Comparison of ENCODE assay signal across 8 cellular contexts in genomic region chr1:53681647-53682368, GRCh38. TPM values are rescaled to one million over a fixed set of nuclear protein-coding genes. Genes with fewer than 3 reads are reported as not detected.
DNase-seq lines count a peak whose midpoint lies in the region; ATAC-seq and TF ChIP-seq lines count a peak whose summit lies in the region.

No MANE protein-coding gene starts in this region.

- no peaks in the 10 kb centered on the region for H4K20me1 ChIP-seq in OCI-LY3 (ENCODE audit: insufficient read depth, low read length)

- H3K4me2 ChIP-seq in OCI-LY3 (ENCODE audit: low read length): peak overlapping the region; percentile 51

- no peaks in the 10 kb centered on the region for H3K79me2 ChIP-seq in OCI-LY3 (ENCODE audit: low read length)

- peaks cover 10% of the 10 kb centered on the region for H3K27me3 Mint-ChIP-seq in activated naive CD8-positive, alpha-beta T cell

- TF ChIP-seq CTCF in BJ (IDR thresholded peaks at IDR 0.05; ENCODE audit: insufficient read depth, low read depth, low read length): peak; percentile 36; the same call in 1 of the 2 replicates
- TF ChIP-seq CTCF in OCI-LY3 (IDR thresholded peaks at IDR 0.05; ENCODE audit: low read depth, low read length): peak; percentile 57

- H3K36me3 Mint-ChIP-seq in activated naive CD8-positive, alpha-beta T cell: no peaks in the 10 kb centered on the region

- H3K9me3 ChIP-seq in HAP-1 (no peaks in the 10 kb centered on the region), OCI-LY3 (ENCODE audit: insufficient read depth, low read length) (no peaks in the 10 kb centered on the region)

- DNase-seq in BJ (ENCODE audit: low read depth): no peak
- DNase-seq in HAP-1 (ENCODE audit: low spot score in 2 of 2): peak; percentile 30 to 70
- DNase-seq in iPS DF 4.7 (ENCODE audit: extremely low read depth, low spot score): peak; percentile 46
- peak; percentile 26 for DNase-seq in stimulated activated CD4-positive, alpha-beta T cell treated with anti-CD3 and anti-CD28 coated beads, Interleukin-4, amount 100 ng/mL, for 24 hours
- DNase-seq in foreskin melanocyte: no peak

- peaks cover 11% of the 10 kb centered on the region for H3K4me1 Mint-ChIP-seq in activated naive CD8-positive, alpha-beta T cell (ENCODE audit: low read depth)

- no peak overlapping the region for H3K27ac ChIP-seq in OCI-LY3 (ENCODE audit: low read length)

- CTCF ChIA-PET in BJ (lab: Yijun Ruan, JAX): interaction anchor here (1.0 to 1.4 kb wide), 5 partner anchors 11 to 196 kb away, joined by 3 to 4 read pairs (median 3); no protein-coding TSS in a partner anchor

- H3K4me3 Mint-ChIP-seq in activated naive CD8-positive, alpha-beta T cell: peak overlapping the region; percentile 67

- H3K27me3 ChIP-seq in BJ (ENCODE audit: control insufficient read depth, insufficient read depth, low read length): no peaks in the 10 kb centered on the region
- H3K27me3 ChIP-seq in HAP-1 (ENCODE audit: low read depth): peaks cover 13% of the 10 kb centered on the region
- peaks cover 14% of the 10 kb centered on the region for H3K27me3 ChIP-seq in OCI-LY3 (ENCODE audit: low read depth, low read length)

- H3K4me1 ChIP-seq in HAP-1: no peaks in the 10 kb centered on the region
- 0 out of 2 replicates have a peak, but pooled peaks cover 3% of the 10 kb centered on the region for H3K4me1 ChIP-seq in OCI-LY3 (ENCODE audit: low read length)

- POLR2A ChIA-PET in BJ (lab: Charles Lee): no interaction called here

- H3K4me3 ChIP-seq in BJ (ENCODE audit: low read depth, low read length) (no peak overlapping the region), HAP-1 (no peak overlapping the region), OCI-LY3 (ENCODE audit: low read length) (no peak overlapping the region)

- H3K9ac ChIP-seq in OCI-LY3 (ENCODE audit: low read length): no peak overlapping the region

- H3K36me3 ChIP-seq in BJ (ENCODE audit: control insufficient read depth, insufficient read depth, low read length) (no peaks in the 10 kb centered on the region; the same call in 1 of the 2 replicates), HAP-1 (replicated peaks) (no peaks in the 10 kb centered on the region), OCI-LY3 (replicated peaks; ENCODE audit: low read depth, low read length) (no peaks in the 10 kb centered on the region)

- H3K27ac Mint-ChIP-seq in activated naive CD8-positive, alpha-beta T cell: no peak overlapping the region

- in situ Hi-C loops in HAP-1 (cut with MboI; ENCODE audit: low sequenced_read_pairs): loop anchor here (25.0 kb wide), 1 partner anchor 195 kb away; no protein-coding TSS in a partner anchor

- H2AFZ ChIP-seq in OCI-LY3 (ENCODE audit: low read depth, low read length): no peak overlapping the region

- ATAC-seq in GM21529 (IDR thresholded peaks at IDR 0.05; ENCODE audit: unreplicated experiment): no peak

- no peaks in the 10 kb centered on the region for H3K9me3 Mint-ChIP-seq in activated naive CD8-positive, alpha-beta T cell (ENCODE audit: low read depth)

RNA-seq across cellular contexts. Expression of gene GLIS1, which starts 57.2 kb away (rescaled TPM):
- 0.86 and 1.9 TPM in 2 replicates for polyA plus RNA-seq in BJ (2011; rRNA removed)
- 1.5 and 1.8 TPM in 2 replicates for polyA minus RNA-seq in BJ (2011; rRNA and poly(A)+ RNA removed)

Comparison
In these comparisons a context has a peak if more than half of its experiments do, and no peak if none do; other contexts are left out.
1. DNase-seq: peak in HAP-1 (2 of 2), iPS DF 4.7 (single experiment) and stimulated activated CD4-positive, alpha-beta T cell treated with anti-CD3 and anti-CD28 coated beads, Interleukin-4, amount 100 ng/mL, for 24 hours (single experiment); none in BJ (single experiment) and foreskin melanocyte (single experiment).